ENCODE assay signal across 1 cellular context in the genomic region with DNA sequence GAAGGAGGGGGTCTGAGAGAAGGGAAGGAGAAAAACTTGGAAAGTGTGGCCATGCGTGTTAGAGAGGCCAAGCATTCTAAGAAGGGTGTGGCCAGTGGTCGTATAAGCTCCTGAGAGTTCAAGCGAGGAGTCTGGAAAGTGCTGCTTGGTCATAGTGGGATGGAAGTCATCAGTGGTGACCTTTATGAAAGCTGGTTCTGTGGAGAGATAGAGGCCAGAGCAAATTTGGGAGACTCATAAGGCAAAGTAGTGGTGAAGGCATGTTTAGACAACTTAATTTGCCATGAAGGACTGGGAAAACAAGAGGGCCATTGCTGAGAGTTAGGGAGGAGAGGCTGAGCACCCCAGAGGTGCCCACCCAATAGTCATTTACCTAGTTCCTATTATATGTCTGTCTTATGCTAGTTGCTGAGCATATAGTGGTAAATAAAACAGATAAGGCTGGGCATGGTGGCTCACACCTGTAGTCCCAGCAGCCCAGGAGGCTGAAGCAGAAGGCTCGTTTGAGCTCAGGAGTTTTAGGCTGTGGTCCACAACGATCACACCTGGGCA.
TF ChIP-seq lines count a peak whose summit lies in the region.

No MANE protein-coding gene starts in this region.

TF ChIP-seq in GM23338, 12 proteins besides CTCF, POLR2A, EP300 and RAD21 (continued from another document):
- TF ChIP-seq, protein P1, sequence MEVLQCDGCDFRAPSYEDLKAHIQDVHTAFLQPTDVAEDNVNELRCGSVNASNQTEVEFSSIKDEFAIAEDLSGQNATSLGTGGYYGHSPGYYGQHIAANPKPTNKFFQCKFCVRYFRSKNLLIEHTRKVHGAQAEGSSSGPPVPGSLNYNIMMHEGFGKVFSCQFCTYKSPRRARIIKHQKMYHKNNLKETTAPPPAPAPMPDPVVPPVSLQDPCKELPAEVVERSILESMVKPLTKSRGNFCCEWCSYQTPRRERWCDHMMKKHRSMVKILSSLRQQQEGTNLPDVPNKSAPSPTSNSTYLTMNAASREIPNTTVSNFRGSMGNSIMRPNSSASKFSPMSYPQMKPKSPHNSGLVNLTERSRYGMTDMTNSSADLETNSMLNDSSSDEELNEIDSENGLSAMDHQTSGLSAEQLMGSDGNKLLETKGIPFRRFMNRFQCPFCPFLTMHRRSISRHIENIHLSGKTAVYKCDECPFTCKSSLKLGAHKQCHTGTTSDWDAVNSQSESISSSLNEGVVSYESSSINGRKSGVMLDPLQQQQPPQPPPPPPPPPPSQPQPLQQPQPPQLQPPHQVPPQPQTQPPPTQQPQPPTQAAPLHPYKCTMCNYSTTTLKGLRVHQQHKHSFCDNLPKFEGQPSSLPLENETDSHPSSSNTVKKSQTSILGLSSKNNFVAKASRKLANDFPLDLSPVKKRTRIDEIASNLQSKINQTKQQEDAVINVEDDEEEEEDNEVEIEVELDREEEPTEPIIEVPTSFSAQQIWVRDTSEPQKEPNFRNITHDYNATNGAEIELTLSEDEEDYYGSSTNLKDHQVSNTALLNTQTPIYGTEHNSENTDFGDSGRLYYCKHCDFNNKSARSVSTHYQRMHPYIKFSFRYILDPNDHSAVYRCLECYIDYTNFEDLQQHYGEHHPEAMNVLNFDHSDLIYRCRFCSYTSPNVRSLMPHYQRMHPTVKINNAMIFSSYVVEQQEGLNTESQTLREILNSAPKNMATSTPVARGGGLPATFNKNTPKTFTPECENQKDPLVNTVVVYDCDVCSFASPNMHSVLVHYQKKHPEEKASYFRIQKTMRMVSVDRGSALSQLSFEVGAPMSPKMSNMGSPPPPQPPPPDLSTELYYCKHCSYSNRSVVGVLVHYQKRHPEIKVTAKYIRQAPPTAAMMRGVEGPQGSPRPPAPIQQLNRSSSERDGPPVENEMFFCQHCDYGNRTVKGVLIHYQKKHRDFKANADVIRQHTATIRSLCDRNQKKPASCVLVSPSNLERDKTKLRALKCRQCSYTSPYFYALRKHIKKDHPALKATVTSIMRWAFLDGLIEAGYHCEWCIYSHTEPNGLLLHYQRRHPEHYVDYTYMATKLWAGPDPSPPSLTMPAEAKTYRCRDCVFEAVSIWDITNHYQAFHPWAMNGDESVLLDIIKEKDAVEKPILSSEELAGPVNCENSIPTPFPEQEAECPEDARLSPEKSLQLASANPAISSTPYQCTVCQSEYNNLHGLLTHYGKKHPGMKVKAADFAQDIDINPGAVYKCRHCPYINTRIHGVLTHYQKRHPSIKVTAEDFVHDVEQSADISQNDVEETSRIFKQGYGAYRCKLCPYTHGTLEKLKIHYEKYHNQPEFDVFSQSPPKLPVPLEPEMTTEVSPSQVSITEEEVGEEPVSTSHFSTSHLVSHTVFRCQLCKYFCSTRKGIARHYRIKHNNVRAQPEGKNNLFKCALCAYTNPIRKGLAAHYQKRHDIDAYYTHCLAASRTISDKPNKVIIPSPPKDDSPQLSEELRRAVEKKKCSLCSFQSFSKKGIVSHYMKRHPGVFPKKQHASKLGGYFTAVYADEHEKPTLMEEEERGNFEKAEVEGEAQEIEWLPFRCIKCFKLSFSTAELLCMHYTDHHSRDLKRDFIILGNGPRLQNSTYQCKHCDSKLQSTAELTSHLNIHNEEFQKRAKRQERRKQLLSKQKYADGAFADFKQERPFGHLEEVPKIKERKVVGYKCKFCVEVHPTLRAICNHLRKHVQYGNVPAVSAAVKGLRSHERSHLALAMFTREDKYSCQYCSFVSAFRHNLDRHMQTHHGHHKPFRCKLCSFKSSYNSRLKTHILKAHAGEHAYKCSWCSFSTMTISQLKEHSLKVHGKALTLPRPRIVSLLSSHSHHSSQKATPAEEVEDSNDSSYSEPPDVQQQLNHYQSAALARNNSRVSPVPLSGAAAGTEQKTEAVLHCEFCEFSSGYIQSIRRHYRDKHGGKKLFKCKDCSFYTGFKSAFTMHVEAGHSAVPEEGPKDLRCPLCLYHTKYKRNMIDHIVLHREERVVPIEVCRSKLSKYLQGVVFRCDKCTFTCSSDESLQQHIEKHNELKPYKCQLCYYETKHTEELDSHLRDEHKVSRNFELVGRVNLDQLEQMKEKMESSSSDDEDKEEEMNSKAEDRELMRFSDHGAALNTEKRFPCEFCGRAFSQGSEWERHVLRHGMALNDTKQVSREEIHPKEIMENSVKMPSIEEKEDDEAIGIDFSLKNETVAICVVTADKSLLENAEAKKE (CRISPR knock-in tag; IDR thresholded peaks at IDR 0.05): no peak
- TF ChIP-seq ZNF331 (CRISPR knock-in tag; IDR thresholded peaks at IDR 0.05; ENCODE audit: low read depth): no peak
- no peak for TF ChIP-seq EZH2phosphoT487 (IDR thresholded peaks at IDR 0.05; ENCODE audit: unreplicated experiment)
- no peak for TF ChIP-seq POLR2AphosphoS5 (IDR thresholded peaks at IDR 0.05; ENCODE audit: low read depth)
- TF ChIP-seq JUNB (IDR thresholded peaks at IDR 0.05; ENCODE audit: unreplicated experiment): no peak
- no peak for TF ChIP-seq EZH2 (IDR thresholded peaks at IDR 0.05; ENCODE audit: low read depth, unreplicated experiment)
- TF ChIP-seq STAT1 (IDR thresholded peaks at IDR 0.05; ENCODE audit: unreplicated experiment): no peak
- TF ChIP-seq, protein P2, sequence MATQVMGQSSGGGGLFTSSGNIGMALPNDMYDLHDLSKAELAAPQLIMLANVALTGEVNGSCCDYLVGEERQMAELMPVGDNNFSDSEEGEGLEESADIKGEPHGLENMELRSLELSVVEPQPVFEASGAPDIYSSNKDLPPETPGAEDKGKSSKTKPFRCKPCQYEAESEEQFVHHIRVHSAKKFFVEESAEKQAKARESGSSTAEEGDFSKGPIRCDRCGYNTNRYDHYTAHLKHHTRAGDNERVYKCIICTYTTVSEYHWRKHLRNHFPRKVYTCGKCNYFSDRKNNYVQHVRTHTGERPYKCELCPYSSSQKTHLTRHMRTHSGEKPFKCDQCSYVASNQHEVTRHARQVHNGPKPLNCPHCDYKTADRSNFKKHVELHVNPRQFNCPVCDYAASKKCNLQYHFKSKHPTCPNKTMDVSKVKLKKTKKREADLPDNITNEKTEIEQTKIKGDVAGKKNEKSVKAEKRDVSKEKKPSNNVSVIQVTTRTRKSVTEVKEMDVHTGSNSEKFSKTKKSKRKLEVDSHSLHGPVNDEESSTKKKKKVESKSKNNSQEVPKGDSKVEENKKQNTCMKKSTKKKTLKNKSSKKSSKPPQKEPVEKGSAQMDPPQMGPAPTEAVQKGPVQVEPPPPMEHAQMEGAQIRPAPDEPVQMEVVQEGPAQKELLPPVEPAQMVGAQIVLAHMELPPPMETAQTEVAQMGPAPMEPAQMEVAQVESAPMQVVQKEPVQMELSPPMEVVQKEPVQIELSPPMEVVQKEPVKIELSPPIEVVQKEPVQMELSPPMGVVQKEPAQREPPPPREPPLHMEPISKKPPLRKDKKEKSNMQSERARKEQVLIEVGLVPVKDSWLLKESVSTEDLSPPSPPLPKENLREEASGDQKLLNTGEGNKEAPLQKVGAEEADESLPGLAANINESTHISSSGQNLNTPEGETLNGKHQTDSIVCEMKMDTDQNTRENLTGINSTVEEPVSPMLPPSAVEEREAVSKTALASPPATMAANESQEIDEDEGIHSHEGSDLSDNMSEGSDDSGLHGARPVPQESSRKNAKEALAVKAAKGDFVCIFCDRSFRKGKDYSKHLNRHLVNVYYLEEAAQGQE (IDR thresholded peaks at IDR 0.05; ENCODE audit: unreplicated experiment): no peak
- TF ChIP-seq, protein P3, sequence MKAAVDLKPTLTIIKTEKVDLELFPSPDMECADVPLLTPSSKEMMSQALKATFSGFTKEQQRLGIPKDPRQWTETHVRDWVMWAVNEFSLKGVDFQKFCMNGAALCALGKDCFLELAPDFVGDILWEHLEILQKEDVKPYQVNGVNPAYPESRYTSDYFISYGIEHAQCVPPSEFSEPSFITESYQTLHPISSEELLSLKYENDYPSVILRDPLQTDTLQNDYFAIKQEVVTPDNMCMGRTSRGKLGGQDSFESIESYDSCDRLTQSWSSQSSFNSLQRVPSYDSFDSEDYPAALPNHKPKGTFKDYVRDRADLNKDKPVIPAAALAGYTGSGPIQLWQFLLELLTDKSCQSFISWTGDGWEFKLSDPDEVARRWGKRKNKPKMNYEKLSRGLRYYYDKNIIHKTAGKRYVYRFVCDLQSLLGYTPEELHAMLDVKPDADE (IDR thresholded peaks at IDR 0.05): no peak
